ENCODE assay signal across 17 cellular contexts in the genomic region with DNA sequence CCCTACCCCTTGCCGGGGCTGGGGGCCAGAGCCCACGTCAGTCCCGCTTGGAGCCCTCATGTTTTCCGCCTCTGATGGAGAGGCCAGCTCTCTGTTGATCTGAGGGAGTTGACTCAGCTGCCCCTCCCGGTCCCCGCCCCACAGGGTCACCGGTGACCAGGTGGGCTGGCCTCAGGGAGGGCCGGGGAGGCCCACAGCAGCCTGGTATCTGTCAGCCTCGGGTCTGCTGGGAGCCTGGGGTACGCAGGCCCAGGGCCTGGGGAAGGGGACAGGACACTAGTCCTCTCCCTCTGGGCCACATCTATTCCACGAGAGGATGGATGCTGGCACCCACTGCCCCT.
A peak's percentile ranks its signal among the peaks of the same experiment; 100 is the strongest.
DNase-seq lines count a peak whose midpoint lies in the region; TF ChIP-seq lines count a peak whose summit lies in the region.
"Had no signal": no experiment of that assay in that cellular context is flagged by ENCODE, and none has a peak within 500 bp of the region (broad histone marks: within the 10 kb centered on the region; RNA-seq: fewer than 3 reads in every experiment).

No MANE protein-coding gene starts in this region.

- H3K36me3 ChIP-seq in A673 (ENCODE audit: insufficient read depth, low read length, poor library complexity, severe bottlenecking) (no peaks in the 10 kb centered on the region), H7 (replicated peaks; ENCODE audit: control insufficient read depth, insufficient read depth, low read length) (no peaks in the 10 kb centered on the region), WERI-Rb-1 (no peaks in the 10 kb centered on the region), Caco-2 (ENCODE audit: control insufficient read depth, insufficient read depth, low read length) (no peaks in the 10 kb centered on the region)
- H3K36me3 ChIP-seq: HAP-1 had no signal

- H3K9me3 Mint-ChIP-seq in nephron, result no peaks in the 10 kb centered on the region
- H3K9me3 Mint-ChIP-seq in Caco-2 (ENCODE audit: unreplicated experiment), result no peaks in the 10 kb centered on the region
- H3K9me3 Mint-ChIP-seq: CD8-positive, alpha-beta memory T cell had no signal

- CTCF ChIA-PET in A673 (lab: Charles Lee), result no interaction called here
- CTCF ChIA-PET in Caco-2 (lab: Charles Lee), result no interaction called here

- no peak overlapping the region for H3K4me3 Mint-ChIP-seq in nephron
- H3K4me3 Mint-ChIP-seq in Caco-2 (ENCODE audit: unreplicated experiment), result no peak overlapping the region
- H3K4me3 Mint-ChIP-seq: B cell; CD8-positive, alpha-beta memory T cell had no signal

- POLR2A ChIA-PET in A673 (lab: Charles Lee; ENCODE audit: low non-redundant PET), result no interaction called here
- POLR2A ChIA-PET in Caco-2 (lab: Charles Lee), result no interaction called here

- H3K9me3 ChIP-seq in A673 (ENCODE audit: low read depth, low read length, poor library complexity, severe bottlenecking), result no peaks in the 10 kb centered on the region
- no peaks in the 10 kb centered on the region for H3K9me3 ChIP-seq in WERI-Rb-1 (ENCODE audit: severe bottlenecking)
- no peaks in the 10 kb centered on the region for H3K9me3 ChIP-seq in Caco-2
- H3K9me3 ChIP-seq: HAP-1 had no signal

- intact Hi-C loops in A673 (cut with micrococcal nuclease; ENCODE audit: unreplicated experiment), result loop anchor here (5.0 kb wide), 1 partner anchor 49 kb away; no protein-coding TSS in a partner anchor
- intact Hi-C loops in Caco-2 (cut with micrococcal nuclease; ENCODE audit: unreplicated experiment), result no loop called here

- H3K4me1 Mint-ChIP-seq in nephron (peaks cover 78% of the 10 kb centered on the region), Caco-2 (ENCODE audit: low read depth, unreplicated experiment) (peaks cover 6% of the 10 kb centered on the region)
- H3K4me1 Mint-ChIP-seq: CD8-positive, alpha-beta memory T cell had no signal

- H3K27me3 ChIP-seq in A673 (replicated peaks; ENCODE audit: insufficient read depth, low read depth, low read length, poor library complexity), result no peaks in the 10 kb centered on the region
- no peaks in the 10 kb centered on the region for H3K27me3 ChIP-seq in H7 (ENCODE audit: control insufficient read depth, insufficient read depth, low read length)
- no peaks in the 10 kb centered on the region for H3K27me3 ChIP-seq in WERI-Rb-1 (ENCODE audit: insufficient read depth, low read depth, severe bottlenecking)
- H3K27me3 ChIP-seq in Caco-2 (replicated peaks; ENCODE audit: control insufficient read depth, insufficient read depth, low read length), result no peaks in the 10 kb centered on the region

- H3K27ac ChIP-seq in A673 (ENCODE audit: low read depth, low read length, poor library complexity, severe bottlenecking), result peak overlapping the region; percentile 91
- H3K27ac ChIP-seq in WERI-Rb-1, result peak overlapping the region; percentile 95
- H3K27ac ChIP-seq: PC-9 had no signal

- H3K27ac Mint-ChIP-seq in nephron, result peak overlapping the region; percentile 93 to 98 (median 96)
- no peak overlapping the region for H3K27ac Mint-ChIP-seq in Caco-2 (ENCODE audit: unreplicated experiment)
- H3K27ac Mint-ChIP-seq: B cell; CD8-positive, alpha-beta memory T cell had no signal

- no peak for DNase-seq in A673 (ENCODE audit: low spot score)
- peak; percentile 72 for DNase-seq in H7
- peak; percentile 32 for DNase-seq in WERI-Rb-1
- DNase-seq in midbrain (lab: John Stamatoyannopoulos, UW), result no peak
- DNase-seq in T1000 (lab: John Stamatoyannopoulos, UW), result no peak
- DNase-seq in activated effector memory CD4-positive, alpha-beta T cell treated with Interleukin-2 at 50 U/mL for 16 hours, result no peak
- no peak for DNase-seq in Caco-2
- DNase-seq: CD8-positive, alpha-beta memory T cell; EL; NCI-H1694; NCI-H446; PC-9; Right ventricle myocardium superior had no signal

- H3K27me3 Mint-ChIP-seq in nephron (ENCODE audit: low read depth), result no peaks in the 10 kb centered on the region
- no peaks in the 10 kb centered on the region for H3K27me3 Mint-ChIP-seq in Caco-2 (ENCODE audit: insufficient read depth, unreplicated experiment)

- H3K4me3 ChIP-seq in A673 (ENCODE audit: low read depth, low read length, poor library complexity, severe bottlenecking) (no peak overlapping the region), H7 (ENCODE audit: insufficient read depth, low read depth, low read length) (no peak overlapping the region), WERI-Rb-1 (ENCODE audit: low read depth, low read length) (no peak overlapping the region), Caco-2 (ENCODE audit: low read depth, low read length) (no peak overlapping the region)
- H3K4me3 ChIP-seq: HAP-1, K562, PC-9 had no signal

- TF ChIP-seq CTCF in A673 (conservative IDR thresholded peaks at IDR 0.05; ENCODE audit: low read depth, low read length) (no peak), WERI-Rb-1 (IDR thresholded peaks at IDR 0.05; ENCODE audit: low read depth, low read length) (no peak), nephron (IDR thresholded peaks at IDR 0.05; ENCODE audit: unreplicated experiment in 3 of 3) (no peak), Caco-2 (IDR thresholded peaks at IDR 0.05; ENCODE audit: insufficient read depth in 1 of 2, low read depth in 1 of 2, low read length in 1 of 2, severe bottlenecking in 1 of 2, unreplicated experiment in 1 of 2) (no peak)

- BruUV-seq in A673 (replicated peaks; lab: Mats Ljungman, UMichigan) (no TSS peak), Caco-2 (replicated peaks; lab: Mats Ljungman, UMichigan) (no TSS peak)

- H3K36me3 Mint-ChIP-seq in nephron (ENCODE audit: low read depth) (no peaks in the 10 kb centered on the region), Caco-2 (ENCODE audit: insufficient read depth, unreplicated experiment) (no peaks in the 10 kb centered on the region)
- H3K36me3 Mint-ChIP-seq: CD8-positive, alpha-beta memory T cell had no signal

- peaks cover 48% of the 10 kb centered on the region for H3K4me1 ChIP-seq in A673 (ENCODE audit: insufficient read depth, low read length, poor library complexity, severe bottlenecking)
- no peaks in the 10 kb centered on the region for H3K4me1 ChIP-seq in Caco-2
- H3K4me1 ChIP-seq: HAP-1 had no signal

Comparison
In these comparisons a context has a peak if more than half of its experiments do, and no peak if none do; other contexts are left out.
1. DNase-seq: peak in H7 (single experiment) and WERI-Rb-1 (single experiment); none in A673 (single experiment), midbrain (single experiment), T1000 (single experiment), activated effector memory CD4-positive, alpha-beta T cell treated with Interleukin-2 at 50 U/mL for 16 hours (single experiment) and Caco-2 (0 of 2).